1 cellular context compared by ENCODE assay signal in genomic region chr17:73092518-73093135, GRCh38.
A peak's percentile ranks its signal among the peaks of the same experiment; 100 is the strongest.
TF ChIP-seq lines count a peak whose summit lies in the region.

Gene SLC39A11, minus strand, starts transcription at chr17:73092688. Its CDS starts 3,924 bp downstream, at chr17:73088764.

TF ChIP-seq in HepG2, 621 proteins besides CTCF, POLR2A, EP300 and RAD21 (continued from another document and continues in another):
- peak; percentile 42; the same call in 1 of the 2 replicates for TF ChIP-seq TFAP4 (IDR thresholded peaks at IDR 0.05; ENCODE audit: borderline replicate concordance, low read depth)
- TF ChIP-seq ZFP91 (CRISPR knock-in tag; IDR thresholded peaks at IDR 0.05; ENCODE audit: borderline replicate concordance), result peak; percentile 85
- TF ChIP-seq TAF15 (IDR thresholded peaks at IDR 0.05; ENCODE audit: low read depth, low read length, poor library complexity, severe bottlenecking), result peak; percentile 78
- peak; percentile 34; the same call in 1 of the 2 replicates for TF ChIP-seq HIC2 (CRISPR knock-in tag; IDR thresholded peaks at IDR 0.05; ENCODE audit: low read depth)
- TF ChIP-seq XRCC5 (optimal IDR thresholded peaks at IDR 0.05; ENCODE audit: low read length), result peak; percentile 99
- TF ChIP-seq THAP9 (CRISPR knock-in tag; IDR thresholded peaks at IDR 0.05; ENCODE audit: borderline replicate concordance), result peak; percentile 59; the same call in 1 of the 2 replicates
- peak; percentile 97 for TF ChIP-seq REPIN1 (CRISPR knock-in tag; IDR thresholded peaks at IDR 0.05; ENCODE audit: borderline replicate concordance, low read depth)
- peak; percentile 68; the same call in 1 of the 2 replicates for TF ChIP-seq CBX5 (CRISPR knock-in tag; IDR thresholded peaks at IDR 0.05; ENCODE audit: borderline replicate concordance)
- TF ChIP-seq KMT2A (CRISPR knock-in tag; IDR thresholded peaks at IDR 0.05), result no peak
- peak; percentile 83 for TF ChIP-seq RBFOX2 (IDR thresholded peaks at IDR 0.05; ENCODE audit: low read depth, low read length)
- TF ChIP-seq ELF3 (CRISPR knock-in tag; IDR thresholded peaks at IDR 0.05), result peak; percentile 95
- peak; percentile 43 for TF ChIP-seq CREM (IDR thresholded peaks at IDR 0.05)
- TF ChIP-seq CREM (CRISPR knock-in tag; IDR thresholded peaks at IDR 0.05), result no peak
- TF ChIP-seq ZNF441 (CRISPR knock-in tag; IDR thresholded peaks at IDR 0.05; ENCODE audit: borderline replicate concordance), result peak; percentile 69; the same call in 1 of the 2 replicates
- TF ChIP-seq SP1 (IDR thresholded peaks at IDR 0.05), result no peak
- TF ChIP-seq SP1 (CRISPR knock-in tag; IDR thresholded peaks at IDR 0.05), result peak; percentile 95
- TF ChIP-seq ZNF878 (CRISPR knock-in tag; IDR thresholded peaks at IDR 0.05), result peak; percentile 49; the same call in 1 of the 2 replicates
- TF ChIP-seq RCOR2 (CRISPR knock-in tag; IDR thresholded peaks at IDR 0.05), result peak; percentile 34; the same call in 1 of the 2 replicates
- TF ChIP-seq HNF1B (CRISPR knock-in tag; IDR thresholded peaks at IDR 0.05), result peak; percentile 95
- no peak for TF ChIP-seq RORA (CRISPR knock-in tag; IDR thresholded peaks at IDR 0.05)
- TF ChIP-seq SOX6 (IDR thresholded peaks at IDR 0.05), result no peak
- peak; percentile 83 for TF ChIP-seq SOX6 (CRISPR knock-in tag; IDR thresholded peaks at IDR 0.05)
- 0 out of 2 replicates have a peak, but pooled peaks have one; percentile 67 for TF ChIP-seq ZNF615 (CRISPR knock-in tag; IDR thresholded peaks at IDR 0.05; ENCODE audit: borderline replicate concordance)
- 0 out of 2 replicates have a peak, but pooled peaks have one; percentile 60 for TF ChIP-seq ZNF550 (CRISPR knock-in tag; IDR thresholded peaks at IDR 0.05; ENCODE audit: borderline replicate concordance)
- no peak for TF ChIP-seq MTF1 (CRISPR knock-in tag; IDR thresholded peaks at IDR 0.05)
- TF ChIP-seq NFRKB (IDR thresholded peaks at IDR 0.05), result no peak
- peak; percentile 79 to 84 for TF ChIP-seq HMGXB4 (CRISPR knock-in tag; IDR thresholded peaks at IDR 0.05; ENCODE audit: borderline replicate concordance in 1 of 2, low read depth in 1 of 2)
- TF ChIP-seq ZMAT3 (CRISPR knock-in tag; conservative IDR thresholded peaks at IDR 0.05), result peak; percentile 90
- 0 out of 2 replicates have a peak, but pooled peaks have one; percentile 37 for TF ChIP-seq PHF8 (CRISPR knock-in tag; IDR thresholded peaks at IDR 0.05)
- TF ChIP-seq ZNF142 (CRISPR knock-in tag; IDR thresholded peaks at IDR 0.05), result peak; percentile 100
- TF ChIP-seq ZNF414 (CRISPR knock-in tag; IDR thresholded peaks at IDR 0.05), result 0 out of 2 replicates have a peak, but pooled peaks have one; percentile 76
- TF ChIP-seq TEAD3 (CRISPR knock-in tag; optimal IDR thresholded peaks at IDR 0.05; ENCODE audit: borderline replicate concordance), result peak; percentile 20
- TF ChIP-seq DZIP1 (CRISPR knock-in tag; IDR thresholded peaks at IDR 0.05), result no peak
- TF ChIP-seq ZNF546 (CRISPR knock-in tag; conservative IDR thresholded peaks at IDR 0.05), result peak; percentile 71; the same call in 1 of the 2 replicates
- TF ChIP-seq DRAP1 (CRISPR knock-in tag; IDR thresholded peaks at IDR 0.05), result peak; percentile 71
- no peak for TF ChIP-seq ZNF790 (CRISPR knock-in tag; IDR thresholded peaks at IDR 0.05; ENCODE audit: borderline replicate concordance)
- peak; percentile 80 for TF ChIP-seq HNRNPLL (IDR thresholded peaks at IDR 0.05; ENCODE audit: low read depth, low read length, poor library complexity, severe bottlenecking)
- TF ChIP-seq AKAP8 (CRISPR knock-in tag; IDR thresholded peaks at IDR 0.05), result no peak
- TF ChIP-seq NFIC (IDR thresholded peaks at IDR 0.05; ENCODE audit: low read length), result no peak
